Comparison of ENCODE assay signal across 35 cellular contexts in the genomic region with DNA sequence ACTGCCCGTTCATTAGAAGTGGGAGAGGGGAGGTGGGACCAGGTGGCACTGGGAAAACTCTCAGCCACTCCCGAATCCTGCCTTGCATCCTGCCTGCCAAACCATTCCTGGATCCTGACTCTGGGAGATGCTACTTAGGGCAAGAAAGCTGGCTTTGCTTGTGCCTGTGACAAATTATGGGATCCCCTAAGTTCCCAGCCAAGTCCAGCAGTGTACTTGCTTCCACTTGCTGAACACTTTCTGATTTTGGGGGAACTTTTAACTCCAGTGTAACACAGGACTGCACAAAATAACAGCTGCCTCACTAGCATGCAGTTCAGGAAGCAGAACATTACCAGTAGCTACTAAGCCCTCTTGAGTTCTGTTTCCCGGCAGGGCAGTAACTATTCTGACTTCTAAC. TPM values are rescaled to one million over a fixed set of nuclear protein-coding genes. Genes with fewer than 3 reads are reported as not detected.
"Had no signal": no experiment of that assay in that cellular context is flagged by ENCODE, and none has a peak within 500 bp of the region (broad histone marks: within the 10 kb centered on the region; RNA-seq: fewer than 3 reads in every experiment).

No MANE protein-coding gene starts in this region.

- H3K4me3 ChIP-seq: body of pancreas, gastroesophageal sphincter, lung, mucosa of descending colon, pancreas, prostate gland, smooth muscle cell, tibial nerve had no signal

- H3K36me3 Mint-ChIP-seq: activated naive CD8-positive, alpha-beta T cell; immature natural killer cell; natural killer cell treated with Interleukin-12 subunit alpha and Interleukin-12 subunit beta and Interleukin-15 and Interleukin-18, amount 100 ng/mL, for 72 hours had no signal

- H3K4me2 ChIP-seq: smooth muscle cell had no signal

- H3K27ac Mint-ChIP-seq: activated naive CD8-positive, alpha-beta T cell; activated T-cell treated with anti-CD3 and anti-CD28 coated beads, Interleukin-2, amount 50 U/mL, for 72 hours; effector memory CD8-positive, alpha-beta T cell; immature natural killer cell; natural killer cell treated with Interleukin-12 subunit alpha and Interleukin-12 subunit beta and Interleukin-15 and Interleukin-18, amount 100 ng/mL, for 72 hours; T-helper 1 cell treated with Interleukin-12 subunit alpha and Interleukin-12 subunit beta and Interleukin-4 antibody, amounts not matched to agents 30 μg/mL and 1 μg/mL, for 36 hours had no signal

- H3K36me3 ChIP-seq: gastroesophageal sphincter, pancreas, prostate gland, tibial nerve had no signal

- H3K4me3 Mint-ChIP-seq: activated naive CD8-positive, alpha-beta T cell; activated T-cell treated with anti-CD3 and anti-CD28 coated beads, Interleukin-2, amount 50 U/mL, for 72 hours; effector memory CD8-positive, alpha-beta T cell; immature natural killer cell; natural killer cell treated with Interleukin-12 subunit alpha and Interleukin-12 subunit beta and Interleukin-15 and Interleukin-18, amount 100 ng/mL, for 72 hours; T-helper 1 cell treated with Interleukin-12 subunit alpha and Interleukin-12 subunit beta and Interleukin-4 antibody, amounts not matched to agents 30 μg/mL and 1 μg/mL, for 36 hours had no signal

- H3K9me3 Mint-ChIP-seq: effector memory CD8-positive, alpha-beta T cell; immature natural killer cell; natural killer cell treated with Interleukin-12 subunit alpha and Interleukin-12 subunit beta and Interleukin-15 and Interleukin-18, amount 100 ng/mL, for 72 hours; T-helper 1 cell treated with Interleukin-12 subunit alpha and Interleukin-12 subunit beta and Interleukin-4 antibody, amounts not matched to agents 30 μg/mL and 1 μg/mL, for 36 hours had no signal

- H3K27ac ChIP-seq: body of pancreas, gastroesophageal sphincter, pancreas, prostate gland, tibial nerve, VCaP had no signal

- ATAC-seq: activated T-cell treated with anti-CD3 and anti-CD28 coated beads, Interleukin-2, amount 50 U/mL, for 72 hours; body of pancreas; effector memory CD8-positive, alpha-beta T cell; gastroesophageal sphincter; left lobe of liver; mucosa of descending colon; natural killer cell treated with Interleukin-12 subunit alpha and Interleukin-12 subunit beta and Interleukin-15 and Interleukin-18, amount 100 ng/mL, for 72 hours; pancreas had no signal

- H3K9me3 ChIP-seq: body of pancreas, gastroesophageal sphincter, mucosa of descending colon, pancreas, prostate gland, tibial nerve had no signal

- DNase-seq: activated CD4-positive, alpha-beta T cell treated with anti-CD3 and anti-CD28 coated beads for 4 hours; activated CD4-positive, alpha-beta T cell treated with anti-CD3 and anti-CD28 coated beads, Interleukin-2, amount 50 U/mL, for 4 hours; activated naive CD4-positive, alpha-beta T cell; activated T-cell treated with anti-CD3 and anti-CD28 coated beads for 4 hours; activated T-cell treated with anti-CD3 and anti-CD28 coated beads, Interleukin-2, amount 50 U/mL, for 72 hours; aorta; body of pancreas; caudate nucleus; cortex of kidney; effector memory CD8-positive, alpha-beta T cell; hypothalamus; immature natural killer cell; mucosa of descending colon; pancreas; stimulated activated CD4-positive, alpha-beta T cell treated with anti-CD3 and anti-CD28 coated beads, Interleukin-15, amount 100 ng/mL, for 24 hours; stimulated activated CD4-positive, alpha-beta T cell treated with anti-CD3 and anti-CD28 coated beads, Interleukin-2, amount 100 ng/mL, for 24 hours; stimulated activated naive CD4-positive, alpha-beta T cell treated with Interleukin-2 at 50 U/mL for 16 hours; SW 1271; T-helper 9 cell had no signal

- H3K4me1 ChIP-seq: prostate gland had no signal

RNA-seq across cellular contexts. Expression of gene NKX2-5, which starts 12.5 kb away (rescaled TPM):
- total RNA-seq: aorta; body of pancreas; fibroblast of lung; gastroesophageal sphincter; kidney epithelial cell; left lobe of liver; lung; mesenteric fat pad; mucosa of descending colon; myocyte; natural killer cell treated with Interleukin-12 subunit alpha and Interleukin-12 subunit beta and Interleukin-15 and Interleukin-18, amount 100 ng/mL, for 72 hours; prostate gland; temporal lobe; tibial nerve; urinary bladder had no signal
- polyA plus RNA-seq: fibroblast of lung, immature natural killer cell, lung, urinary bladder had no signal
